In genomic region chr3:185561374-185561943, GRCh38 we compare ENCODE assay signal across 11 cellular contexts. TPM values are rescaled to one million over a fixed set of nuclear protein-coding genes. Genes with fewer than 3 reads are reported as not detected.
DNase-seq lines count a peak whose midpoint lies in the region; ATAC-seq, FAIRE-seq and TF ChIP-seq lines count a peak whose summit lies in the region.
"Had no signal": no experiment of that assay in that cellular context is flagged by ENCODE, and none has a peak within 500 bp of the region (broad histone marks: within the 10 kb centered on the region; RNA-seq: fewer than 3 reads in every experiment).

No MANE protein-coding gene starts in this region.

- peak overlapping the region; percentile 61 to 80 (median 77) for H3K4me2 ChIP-seq in BLaER1 treated with 17β-estradiol and CSF1 and Interleukin-3, amounts not matched to agents 10 nM and 100 nM

- H3K4me1 ChIP-seq in BLaER1 treated with 17β-estradiol and CSF1 and Interleukin-3, amounts not matched to agents 10 nM and 100 nM: peaks cover 15 to 21% (median 19%) of the 10 kb centered on the region in 10 experiments
- H3K4me1 ChIP-seq in left ventricle myocardium inferior (peaks cover 6% of the 10 kb centered on the region), tibial nerve (peaks cover 0 to 11% (median 0%) of the 10 kb centered on the region in 4 donors)

- H3K36me3 ChIP-seq in BLaER1 treated with 17β-estradiol and CSF1 and Interleukin-3, amounts not matched to agents 10 nM and 100 nM: no peaks in the 10 kb centered on the region
- H3K36me3 ChIP-seq in left ventricle myocardium inferior (no peaks in the 10 kb centered on the region), tibial nerve (no peaks in the 10 kb centered on the region)
- H3K36me3 ChIP-seq: adrenal gland had no signal

- TF ChIP-seq POLR2A in H54 (IDR thresholded peaks at IDR 0.05; ENCODE audit: low read depth, low read length): no peak
- no peak for TF ChIP-seq POLR2A in tibial nerve (IDR thresholded peaks at IDR 0.05)

- H4K20me1 ChIP-seq in BLaER1 treated with 17β-estradiol and CSF1 and Interleukin-3, amounts not matched to agents 10 nM and 100 nM: no peaks in the 10 kb centered on the region

- peak; percentile 44 for DNase-seq in KG1 (lab: John Stamatoyannopoulos, UW)
- DNase-seq in left ventricle myocardium inferior: peak; percentile 29
- no peak for DNase-seq in natural killer cell
- no peak for DNase-seq in H54 (ENCODE audit: insufficient read length, low spot score)
- DNase-seq in GOT3 (lab: John Stamatoyannopoulos, UW): no peak
- DNase-seq in GM19240 (ENCODE audit: insufficient read length, low spot score): no peak
- no peak for DNase-seq in tibial nerve (ENCODE audit: low spot score in 2 of 2)
- DNase-seq: stimulated activated naive CD4-positive, alpha-beta T cell treated with Interleukin-2 at 50 U/mL for 16 hours had no signal

- peak overlapping the region in 1 of 2 donors; percentile 71 for H3K27ac Mint-ChIP-seq in natural killer cell

- no peak for TF ChIP-seq EP300 in tibial nerve (IDR thresholded peaks at IDR 0.05)

- intact Hi-C loops in left ventricle myocardium inferior (cut with micrococcal nuclease): no loop called here
- intact Hi-C loops in natural killer cell (cut with micrococcal nuclease): no loop called here

- TF ChIP-seq CTCF in left ventricle myocardium inferior (IDR thresholded peaks at IDR 0.05; ENCODE audit: borderline replicate concordance) (no peak), natural killer cell (IDR thresholded peaks at IDR 0.05) (no peak), tibial nerve (IDR thresholded peaks at IDR 0.05) (no peak)

- peaks cover 10 to 25% of the 10 kb centered on the region in 2 donors for H3K4me1 Mint-ChIP-seq in natural killer cell

- H3K27me3 ChIP-seq in BLaER1 treated with 17β-estradiol and CSF1 and Interleukin-3, amounts not matched to agents 10 nM and 100 nM: no peaks in the 10 kb centered on the region; a peak in 2 of 22 replicates
- peaks cover 22% of the 10 kb centered on the region for H3K27me3 ChIP-seq in left ventricle myocardium inferior (ENCODE audit: low read depth)
- no peaks in the 10 kb centered on the region for H3K27me3 ChIP-seq in tibial nerve
- H3K27me3 ChIP-seq: adrenal gland had no signal

- H3K9me3 Mint-ChIP-seq in natural killer cell: no peaks in the 10 kb centered on the region

- ATAC-seq in natural killer cell: peak; percentile 30 to 50 (median 48)
- ATAC-seq: SK-N-SH treated with all-trans-retinoic acid at 6 μM for 48 hours had no signal

- H3K27me3 Mint-ChIP-seq in natural killer cell (ENCODE audit: low read depth in 2 of 2): peaks cover 0 to 3% of the 10 kb centered on the region in 2 donors

- peak overlapping the region; percentile 6 for H3K4me3 Mint-ChIP-seq in natural killer cell

- H3K4me3 ChIP-seq in BLaER1 treated with 17β-estradiol and CSF1 and Interleukin-3, amounts not matched to agents 10 nM and 100 nM: 0 out of 20 replicates have a peak overlapping the region, but pooled peaks of 2 of the 10 experiments have one; percentile 11 to 19
- H3K4me3 ChIP-seq in left ventricle myocardium inferior (no peak overlapping the region), tibial nerve (no peak overlapping the region)
- H3K4me3 ChIP-seq: adrenal gland had no signal

- no peak for FAIRE-seq in H54 (lab: Jason Lieb, UNC)

- H3K9ac ChIP-seq in BLaER1 treated with 17β-estradiol and CSF1 and Interleukin-3, amounts not matched to agents 10 nM and 100 nM: peak overlapping the region; percentile 8 to 58 (median 38); a peak in 15 of 22 replicates

- peak overlapping the region; percentile 5 to 76 (median 64); a peak in 21 of 22 replicates for H3K27ac ChIP-seq in BLaER1 treated with 17β-estradiol and CSF1 and Interleukin-3, amounts not matched to agents 10 nM and 100 nM
- no peak overlapping the region for H3K27ac ChIP-seq in left ventricle myocardium inferior (replicated peaks)
- peak overlapping the region in 2 of 4 donors; percentile 11 to 28 for H3K27ac ChIP-seq in tibial nerve
- H3K27ac ChIP-seq: adrenal gland had no signal

- 68 to 69% methylated on average over 8 of the region's 8 CpGs for WGBS in tibial nerve, 2 donors

- H3K36me3 Mint-ChIP-seq in natural killer cell: no peaks in the 10 kb centered on the region

- peaks cover 0 to 12% (median 0%) of the 10 kb centered on the region in 11 experiments; a peak in 1 of 22 replicates for H3K9me3 ChIP-seq in BLaER1 treated with 17β-estradiol and CSF1 and Interleukin-3, amounts not matched to agents 10 nM and 100 nM (replicated peaks in 1 of 11)
- H3K9me3 ChIP-seq in left ventricle myocardium inferior (replicated peaks): no peaks in the 10 kb centered on the region
- H3K9me3 ChIP-seq in tibial nerve: no peaks in the 10 kb centered on the region
- H3K9me3 ChIP-seq: adrenal gland had no signal

RNA-seq across cellular contexts. Expression of gene LIPH, which starts 9.1 kb away (rescaled TPM):
- total RNA-seq in left ventricle myocardium inferior (0.44 TPM), natural killer cell (under 1 TPM in 2 of 3 donors, not detected in 1; 0.09 to 0.16 TPM), tibial nerve (under 1 TPM in 3 of 4 donors, not detected in 1; 0.20 to 0.30 (median 0.21) TPM)

RNA-seq across cellular contexts. Expression of gene SENP2, which starts 24.6 kb away (rescaled TPM):
- total RNA-seq in left ventricle myocardium inferior: 30.6 TPM
- total RNA-seq in natural killer cell: 10 to 100 TPM; 57.8 to 59.8 (median 58.7) TPM
- total RNA-seq in tibial nerve: 10 to 100 TPM; 27.5 to 84.9 (median 28.9) TPM

Comparison
In these comparisons a context has a peak if more than half of its experiments do, and no peak if none do; other contexts are left out.
1. DNase-seq: peak in KG1 (single experiment) and left ventricle myocardium inferior (single experiment); none in natural killer cell (single experiment), H54 (single experiment), GOT3 (single experiment), GM19240 (single experiment) and tibial nerve (0 of 2).